Comparison of ENCODE assay signal across 2 cellular contexts in the genomic region with DNA sequence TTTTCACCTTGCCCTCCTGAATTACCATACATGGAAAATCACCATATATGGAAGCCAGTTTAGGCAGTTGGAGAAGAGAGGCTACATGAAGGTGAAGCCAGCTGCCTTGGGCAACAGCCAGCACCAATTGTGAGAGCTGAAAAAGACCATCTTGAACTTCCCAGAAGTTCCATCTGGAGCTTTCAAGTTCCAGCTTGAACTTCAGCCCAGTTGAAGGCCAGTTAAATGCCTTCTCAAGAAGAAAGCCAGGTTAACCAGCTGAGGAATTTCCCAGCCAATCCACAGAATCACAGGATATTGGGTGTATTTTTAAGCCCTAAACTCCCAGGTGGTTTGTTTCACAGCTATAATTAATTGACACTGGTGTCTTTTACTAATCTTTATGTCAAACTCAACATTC.
TF ChIP-seq lines count a peak whose summit lies in the region.

No MANE protein-coding gene starts in this region.

TF ChIP-seq in GM23338, 12 proteins besides CTCF, POLR2A, EP300 and RAD21 (continued from another document):
- TF ChIP-seq CREB1 (CRISPR knock-in tag; IDR thresholded peaks at IDR 0.05; ENCODE audit: low read depth) (no peak), NANOG (IDR thresholded peaks at IDR 0.05; ENCODE audit: borderline replicate concordance) (no peak)

TF ChIP-seq in K562, 482 proteins besides CTCF, POLR2A, EP300 and RAD21 (continued from another document):
- TF ChIP-seq RBM22 (IDR thresholded peaks at IDR 0.05; ENCODE audit: low read depth, low read length, poor library complexity, severe bottlenecking) (no peak), PHB2 (IDR thresholded peaks at IDR 0.05; ENCODE audit: low read depth) (no peak), ZNF3 (CRISPR knock-in tag; IDR thresholded peaks at IDR 0.05) (no peak), FOXA3 (CRISPR knock-in tag; conservative IDR thresholded peaks at IDR 0.05 in 1 of 2, IDR thresholded peaks at IDR 0.05 in 1 of 2) (no peak), BRD9 (IDR thresholded peaks at IDR 0.05; ENCODE audit: low read depth, partially characterized antibody) (no peak), NCOA1 (IDR thresholded peaks at IDR 0.05; ENCODE audit: low read depth) (no peak), TOE1 (IDR thresholded peaks at IDR 0.05; ENCODE audit: borderline replicate concordance) (no peak), TOE1 (CRISPR knock-in tag; IDR thresholded peaks at IDR 0.05; ENCODE audit: borderline replicate concordance, low read depth) (no peak), CCNT2 (IDR thresholded peaks at IDR 0.05; ENCODE audit: borderline replicate concordance, extremely low read depth, insufficient read length, low read depth, low read length) (no peak), IRF2 (CRISPR knock-in tag; IDR thresholded peaks at IDR 0.05) (0 out of 2 replicates have a peak, but pooled peaks have one; percentile 5), HMG20A (CRISPR knock-in tag; conservative IDR thresholded peaks at IDR 0.05) (no peak), ZNF785 (CRISPR knock-in tag; IDR thresholded peaks at IDR 0.05) (no peak; the same call in 1 of the 2 replicates), CREM (IDR thresholded peaks at IDR 0.05; ENCODE audit: low read depth) (no peak)
- TF ChIP-seq, protein P1, sequence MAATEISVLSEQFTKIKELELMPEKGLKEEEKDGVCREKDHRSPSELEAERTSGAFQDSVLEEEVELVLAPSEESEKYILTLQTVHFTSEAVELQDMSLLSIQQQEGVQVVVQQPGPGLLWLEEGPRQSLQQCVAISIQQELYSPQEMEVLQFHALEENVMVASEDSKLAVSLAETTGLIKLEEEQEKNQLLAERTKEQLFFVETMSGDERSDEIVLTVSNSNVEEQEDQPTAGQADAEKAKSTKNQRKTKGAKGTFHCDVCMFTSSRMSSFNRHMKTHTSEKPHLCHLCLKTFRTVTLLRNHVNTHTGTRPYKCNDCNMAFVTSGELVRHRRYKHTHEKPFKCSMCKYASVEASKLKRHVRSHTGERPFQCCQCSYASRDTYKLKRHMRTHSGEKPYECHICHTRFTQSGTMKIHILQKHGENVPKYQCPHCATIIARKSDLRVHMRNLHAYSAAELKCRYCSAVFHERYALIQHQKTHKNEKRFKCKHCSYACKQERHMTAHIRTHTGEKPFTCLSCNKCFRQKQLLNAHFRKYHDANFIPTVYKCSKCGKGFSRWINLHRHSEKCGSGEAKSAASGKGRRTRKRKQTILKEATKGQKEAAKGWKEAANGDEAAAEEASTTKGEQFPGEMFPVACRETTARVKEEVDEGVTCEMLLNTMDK (IDR thresholded peaks at IDR 0.05; ENCODE audit: borderline replicate concordance, insufficient read depth, low read depth, low read length, poor library complexity, severe bottlenecking) = no peak
